ENCODE assay signal across 1 cellular context in genomic region chr10:96745950-96746349, GRCh38.
TF ChIP-seq lines count a peak whose summit lies in the region.

No MANE protein-coding gene starts in this region.

TF ChIP-seq in K562, 482 proteins besides CTCF, POLR2A, EP300 and RAD21 (continued from another document):
- TF ChIP-seq GMEB1 (CRISPR knock-in tag; IDR thresholded peaks at IDR 0.05) (no peak), NR2C1 (IDR thresholded peaks at IDR 0.05) (no peak), NR2C1 (tag; IDR thresholded peaks at IDR 0.05) (no peak), ZNF780A (CRISPR knock-in tag; IDR thresholded peaks at IDR 0.05) (no peak), NFE2L1 (tag; IDR thresholded peaks at IDR 0.05; ENCODE audit: borderline replicate concordance, low read depth) (no peak), L3MBTL2 (IDR thresholded peaks at IDR 0.05) (no peak), MITF (IDR thresholded peaks at IDR 0.05) (no peak), TRIM28 (IDR thresholded peaks at IDR 0.05) (no peak), ZNF175 (CRISPR knock-in tag; IDR thresholded peaks at IDR 0.05; ENCODE audit: low read depth) (no peak), SFPQ (IDR thresholded peaks at IDR 0.05; ENCODE audit: low read depth, low read length) (no peak), CREB3 (tag; conservative IDR thresholded peaks at IDR 0.05; ENCODE audit: low read depth) (no peak), NFIX (CRISPR knock-in tag; IDR thresholded peaks at IDR 0.05; ENCODE audit: low read depth) (no peak), TAF9B (IDR thresholded peaks at IDR 0.05; ENCODE audit: partially characterized antibody) (no peak), CCAR2 (IDR thresholded peaks at IDR 0.05; ENCODE audit: low read depth, low read length) (no peak), REST (CRISPR knock-in tag; IDR thresholded peaks at IDR 0.05; ENCODE audit: low read depth) (no peak), RBM25 (IDR thresholded peaks at IDR 0.05; ENCODE audit: low read depth, low read length, severe bottlenecking) (peak; percentile 80)
TF ChIP-seq in K562: peak in this region for 3.
